ENCODE assay signal across 21 cellular contexts in genomic region chr6:161018165-161018564, GRCh38. TPM values are rescaled to one million over a fixed set of nuclear protein-coding genes. Genes with fewer than 3 reads are reported as not detected.
DNase-seq lines count a peak whose midpoint lies in the region; ATAC-seq, FAIRE-seq and TF ChIP-seq lines count a peak whose summit lies in the region.
"Had no signal": no experiment of that assay in that cellular context is flagged by ENCODE, and none has a peak within 500 bp of the region (broad histone marks: within the 10 kb centered on the region; RNA-seq: fewer than 3 reads in every experiment).

No MANE protein-coding gene starts in this region.

- TF ChIP-seq EP300 in H1 (IDR thresholded peaks at IDR 0.05; ENCODE audit: borderline replicate concordance in 1 of 2, low read depth in 2 of 2, low read length in 2 of 2): no peak

- H3K23ac ChIP-seq in H1 (ENCODE audit: insufficient read length): no peak overlapping the region

- POLR2A ChIA-PET in H1 (lab: Charles Lee; ENCODE audit: partially characterized antibody): interaction anchor here (0.9 to 1.2 kb wide), 2 partner anchors 9 to 16 kb away, joined by 4 read pairs; no protein-coding TSS in a partner anchor

- H3K9ac ChIP-seq in H1 (replicated peaks in 1 of 4; ENCODE audit: extremely low read depth in 1 of 4, low read depth in 3 of 4, low read length in 3 of 4): no peak overlapping the region
- H3K9ac ChIP-seq: BLaER1 had no signal

- peaks cover 41% of the 10 kb centered on the region for H3K4me1 Mint-ChIP-seq in stimulated activated naive CD8-positive, alpha-beta T cell treated with anti-CD3 and anti-CD28 coated beads, Interleukin-15, amount 100 ng/mL, for 72 hours
- H3K4me1 Mint-ChIP-seq in nephron progenitor cell: no peaks in the 10 kb centered on the region

- no peak for DNase-seq in stimulated activated naive CD8-positive, alpha-beta T cell treated with anti-CD3 and anti-CD28 coated beads, Interleukin-15, amount 100 ng/mL, for 72 hours
- DNase-seq in stimulated activated naive CD8-positive, alpha-beta T cell treated with anti-CD3 and anti-CD28 coated beads, Interleukin-15, Interleukin-2, amounts not matched to agents 100 U/mL and 50 U/mL, for 24 hours: no peak
- DNase-seq in H1 (ENCODE audit: low read depth in 1 of 2, low spot score in 2 of 2) (no peak), nephron progenitor cell (no peak), upper lobe of right lung (no peak)
- DNase-seq: 8988T; Calu3; CD4-positive, alpha-beta memory T cell; DMS 273 treated with DMSO at 0.1 percent for 48 hours; DMS53; GDM1; GOT3 had no signal

- H3K4me3 ChIP-seq in H1 (ENCODE audit: extremely low read depth in 1 of 4, insufficient read depth in 2 of 4, low read depth in 3 of 4, low read length in 4 of 4) (no peak overlapping the region), upper lobe of right lung (no peak overlapping the region)
- H3K4me3 ChIP-seq: BLaER1, HAP-1 had no signal

- no peaks in the 10 kb centered on the region for H3K27me3 Mint-ChIP-seq in stimulated activated naive CD8-positive, alpha-beta T cell treated with anti-CD3 and anti-CD28 coated beads, Interleukin-15, amount 100 ng/mL, for 72 hours
- no peaks in the 10 kb centered on the region for H3K27me3 Mint-ChIP-seq in nephron progenitor cell (ENCODE audit: low read depth, poor library complexity)
- H3K27me3 Mint-ChIP-seq: CD4-positive, alpha-beta memory T cell had no signal

- no peak overlapping the region for H2BK5ac ChIP-seq in H1 (ENCODE audit: low read depth, low read length)

- no peak overlapping the region for H4K8ac ChIP-seq in H1 (ENCODE audit: extremely low read depth, insufficient read depth, low read length)

- no peak overlapping the region for H3K14ac ChIP-seq in H1 (ENCODE audit: insufficient read length)

- no peak overlapping the region for H2AK5ac ChIP-seq in H1 (ENCODE audit: low read depth, low read length)

- H3K27ac ChIP-seq in H1 (ENCODE audit: low read depth, low read length) (no peak overlapping the region), upper lobe of right lung (no peak overlapping the region)
- H3K27ac ChIP-seq: BLaER1, HL-60 had no signal

- no peak overlapping the region for H4K5ac ChIP-seq in H1 (ENCODE audit: insufficient read length, low read depth, low read length)

- H3K9me3 ChIP-seq in H1 (ENCODE audit: insufficient read depth in 2 of 2, low read depth in 1 of 2, low read length in 1 of 2) (no peaks in the 10 kb centered on the region), upper lobe of right lung (no peaks in the 10 kb centered on the region)
- H3K9me3 ChIP-seq: HAP-1 had no signal

- peaks cover 0 to 7% of the 10 kb centered on the region in 2 donors for H3K9me3 Mint-ChIP-seq in stimulated activated naive CD8-positive, alpha-beta T cell treated with anti-CD3 and anti-CD28 coated beads, Interleukin-15, amount 100 ng/mL, for 72 hours
- H3K9me3 Mint-ChIP-seq in nephron progenitor cell: peaks cover 11% of the 10 kb centered on the region
- H3K9me3 Mint-ChIP-seq: CD4-positive, alpha-beta memory T cell had no signal

- intact Hi-C loops in upper lobe of right lung (cut with DNase I): no loop called here

- peaks cover 6% of the 10 kb centered on the region for H3K79me1 ChIP-seq in H1 (ENCODE audit: low read depth, low read length)

- TF ChIP-seq POLR2A in H1 (IDR thresholded peaks at IDR 0.05; ENCODE audit: control extremely low read depth in 1 of 2, low read depth in 2 of 2, low read length in 2 of 2): no peak

- no peak overlapping the region for H3K56ac ChIP-seq in H1 (replicated peaks; ENCODE audit: insufficient read length, low read depth, low read length)

- 91% methylated on average over 2 of the region's 2 CpGs; no CpG with 5 or more reads in 1 of the 2 experiments for WGBS in H1 (ENCODE audit: extremely low coverage in 1 of 2, insufficient coverage in 1 of 2, insufficient read length in 1 of 2, insufficient replicate concordance in 2 of 2, low coverage in 1 of 2, low lambda C conversion rate in 2 of 2, missing lambda C conversion rate in 1 of 2), 2 experiments

- no peaks in the 10 kb centered on the region for H3K27me3 ChIP-seq in H1 (replicated peaks in 1 of 4; ENCODE audit: control insufficient read depth in 3 of 4, extremely low read depth in 1 of 4, insufficient read depth in 3 of 4, low read length in 3 of 4)
- H3K27me3 ChIP-seq in upper lobe of right lung: no peaks in the 10 kb centered on the region
- H3K27me3 ChIP-seq: BLaER1 had no signal

- CTCF ChIA-PET in H1 (lab: Charles Lee; ENCODE audit: partially characterized antibody): interaction anchor here (1.2 kb wide), 1 partner anchor 86 kb away, joined by 3 read pairs; no protein-coding TSS in a partner anchor

- no peak overlapping the region for H2AFZ ChIP-seq in H1 (ENCODE audit: low read length)

- H2BK20ac ChIP-seq in H1 (ENCODE audit: low read length): no peak overlapping the region

- H3K4me2 ChIP-seq in H1 (ENCODE audit: insufficient read depth in 1 of 2, low read depth in 2 of 2, low read length in 2 of 2): no peak overlapping the region
- H3K4me2 ChIP-seq: BLaER1 had no signal

- FAIRE-seq in H1 (lab: Jason Lieb, UNC): peak; percentile 24
- FAIRE-seq: GM12892, GM18507 had no signal

- no peak for TF ChIP-seq RAD21 in H1 (IDR thresholded peaks at IDR 0.05 in 1 of 2, conservative IDR thresholded peaks at IDR 0.05 in 1 of 2; ENCODE audit: low read depth in 2 of 2, low read length in 2 of 2)

- no peak overlapping the region for H3K4me3 Mint-ChIP-seq in stimulated activated naive CD8-positive, alpha-beta T cell treated with anti-CD3 and anti-CD28 coated beads, Interleukin-15, amount 100 ng/mL, for 72 hours
- no peak overlapping the region for H3K4me3 Mint-ChIP-seq in nephron progenitor cell
- H3K4me3 Mint-ChIP-seq: CD14-positive monocyte had no signal

- no peak overlapping the region for H2BK12ac ChIP-seq in H1 (ENCODE audit: low read depth, low read length)

- TF ChIP-seq CTCF in H1 (IDR thresholded peaks at IDR 0.05; ENCODE audit: control extremely low read depth in 1 of 3, insufficient read depth in 1 of 3, low read depth in 1 of 3, low read length in 3 of 3): no peak
- no peak for TF ChIP-seq CTCF in nephron progenitor cell (IDR thresholded peaks at IDR 0.05)
- no peak for TF ChIP-seq CTCF in upper lobe of right lung (IDR thresholded peaks at IDR 0.05)

- peaks cover 0 to 2% of the 10 kb centered on the region in 2 experiments for H4K20me1 ChIP-seq in H1 (replicated peaks in 1 of 2; ENCODE audit: control insufficient read depth in 1 of 2, insufficient read depth in 2 of 2, low read length in 2 of 2)

- H3K27ac Mint-ChIP-seq in stimulated activated naive CD8-positive, alpha-beta T cell treated with anti-CD3 and anti-CD28 coated beads, Interleukin-15, amount 100 ng/mL, for 72 hours: peak overlapping the region; percentile 20 to 85
- peak overlapping the region; percentile 78 for H3K27ac Mint-ChIP-seq in nephron progenitor cell
- H3K27ac Mint-ChIP-seq: CD14-positive monocyte had no signal

- H3K4me1 ChIP-seq in H1 (replicated peaks in 1 of 4; ENCODE audit: control insufficient read depth in 3 of 4, insufficient read depth in 4 of 4, low read length in 3 of 4): peaks cover 2 to 6% (median 4%) of the 10 kb centered on the region in 4 experiments; a peak in 6 of 7 replicates
- no peaks in the 10 kb centered on the region for H3K4me1 ChIP-seq in upper lobe of right lung
- H3K4me1 ChIP-seq: BLaER1, HAP-1 had no signal

- ATAC-seq in stimulated activated naive CD8-positive, alpha-beta T cell treated with anti-CD3 and anti-CD28 coated beads, Interleukin-15, amount 100 ng/mL, for 72 hours: no peak
- no peak for ATAC-seq in stimulated activated naive CD8-positive, alpha-beta T cell treated with anti-CD3 and anti-CD28 coated beads, Interleukin-15, Interleukin-2, amounts not matched to agents 100 U/mL and 50 U/mL, for 24 hours
- peak; percentile 59 for ATAC-seq in upper lobe of right lung
- ATAC-seq in HG03135 (IDR thresholded peaks at IDR 0.05; ENCODE audit: unreplicated experiment): no peak
- no peak for ATAC-seq in GM21528 (IDR thresholded peaks at IDR 0.05; ENCODE audit: low FRiP score, unreplicated experiment)
- ATAC-seq in HG03139 (IDR thresholded peaks at IDR 0.05; ENCODE audit: unreplicated experiment): no peak

- H3K23me2 ChIP-seq in H1 (ENCODE audit: low read depth, low read length): no peaks in the 10 kb centered on the region

- H3K4ac ChIP-seq in H1 (replicated peaks; ENCODE audit: insufficient read length, low read depth, low read length): no peak overlapping the region

- no peak overlapping the region for H3K18ac ChIP-seq in H1 (ENCODE audit: extremely low read depth, low read length)

- H4K91ac ChIP-seq in H1 (replicated peaks; ENCODE audit: insufficient read length, low read length): no peak overlapping the region

- no peak overlapping the region for H2BK120ac ChIP-seq in H1 (replicated peaks; ENCODE audit: low read depth, low read length)

- H3K36me3 Mint-ChIP-seq in nephron progenitor cell (ENCODE audit: low read depth): peaks cover 41% of the 10 kb centered on the region

- H3K36me3 ChIP-seq in H1 (ENCODE audit: control insufficient read depth in 2 of 4, insufficient read depth in 4 of 4, low read length in 3 of 4) (no peaks in the 10 kb centered on the region), upper lobe of right lung (peaks cover 4% of the 10 kb centered on the region)
- H3K36me3 ChIP-seq: HAP-1 had no signal

- H2BK15ac ChIP-seq in H1 (ENCODE audit: low read length): no peak overlapping the region

- H3K79me2 ChIP-seq in H1 (ENCODE audit: control insufficient read depth in 1 of 2, insufficient read depth in 2 of 2, low read length in 2 of 2): peaks cover 0 to 94% of the 10 kb centered on the region in 2 experiments; a peak in 3 of 4 replicates

TF ChIP-seq in H1, 55 proteins besides CTCF, POLR2A, EP300 and RAD21:
- TF ChIP-seq RFX5 (IDR thresholded peaks at IDR 0.05; ENCODE audit: borderline replicate concordance, low read depth, low read length): no peak
- no peak for TF ChIP-seq KDM4A (IDR thresholded peaks at IDR 0.05; ENCODE audit: low read depth, low read length, severe bottlenecking)
- no peak for TF ChIP-seq SRF (IDR thresholded peaks at IDR 0.05; ENCODE audit: low read depth, low read length)
- TF ChIP-seq SP1 (IDR thresholded peaks at IDR 0.05; ENCODE audit: low read depth, low read length): no peak
- no peak for TF ChIP-seq ATF3 (IDR thresholded peaks at IDR 0.05; ENCODE audit: insufficient read depth, low read depth, low read length)

RNA-seq across cellular contexts. Expression of gene MAP3K4, which starts 26.6 kb away (rescaled TPM):
- 51.6 and 54.1 TPM in 2 replicates for total RNA-seq in H1 (2021; fragmentation: NEBNext Ultra II Directional; extraction: Animal tissue kit (Norgen Biotek cat#: 25700))
- 16.6 and 17.4 TPM in 2 replicates for polyA plus RNA-seq in H1 (2011; rRNA removed)
- polyA plus RNA-seq in H1 (2011; cell fraction: cytosol; rRNA removed): 25.8 TPM
- 39.6 TPM for polyA plus RNA-seq in H1 (2011; cell fraction: nucleus; rRNA removed)
- polyA plus RNA-seq in H1 (2012, experiment 1 of 2): 27.5 to 32.5 TPM (median 28.5 TPM) in 4 replicates
- polyA plus RNA-seq in H1 (2012, experiment 2 of 2): 1.8 TPM
- polyA plus RNA-seq in H1 (2013, experiment 1 of 2): 32.5 TPM
- polyA plus RNA-seq in H1 (2013, experiment 2 of 2): 36.0 TPM
- polyA minus RNA-seq in H1 (2011; rRNA and poly(A)+ RNA removed): 36.8 and 37.8 TPM in 2 replicates
- 31.8 TPM for polyA minus RNA-seq in H1 (2011; cell fraction: cytosol; rRNA and poly(A)+ RNA removed)
- polyA minus RNA-seq in H1 (2011; cell fraction: nucleus; rRNA and poly(A)+ RNA removed): 93.7 TPM
- total RNA-seq in upper lobe of right lung: 47.7 TPM
